1 cellular context compared by ENCODE assay signal in genomic region chr5:2295476-2295875, GRCh38.
TF ChIP-seq lines count a peak whose summit lies in the region.

No MANE protein-coding gene starts in this region.

TF ChIP-seq in K562, 482 proteins besides CTCF, POLR2A, EP300 and RAD21 (continued from another document):
- TF ChIP-seq THRB (CRISPR knock-in tag; conservative IDR thresholded peaks at IDR 0.05) (no peak), THAP12 (CRISPR knock-in tag; IDR thresholded peaks at IDR 0.05) (no peak), ZNF707 (CRISPR knock-in tag; conservative IDR thresholded peaks at IDR 0.05) (no peak)
